In the genomic region with DNA sequence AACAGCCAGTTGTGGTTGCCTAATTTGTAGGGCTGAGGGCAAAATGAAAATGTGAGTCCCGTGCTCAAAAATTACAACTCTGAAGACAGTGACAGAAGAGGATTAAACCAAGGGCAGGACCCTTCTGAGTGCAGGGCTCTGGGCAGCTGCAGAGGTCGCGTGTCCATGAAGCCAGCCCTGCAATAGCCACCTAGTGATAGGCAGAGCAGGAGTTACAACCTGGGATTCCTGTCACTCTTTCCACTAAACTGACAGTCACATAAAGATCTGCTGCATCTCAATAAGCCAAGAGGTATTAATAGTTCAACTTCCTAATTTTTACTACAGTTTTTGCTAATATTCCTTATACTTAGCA, we compare ENCODE assay signal across 8 cellular contexts.
DNase-seq lines count a peak whose midpoint lies in the region; ATAC-seq lines count a peak whose summit lies in the region.

No MANE protein-coding gene starts in this region.

- ATAC-seq in HG03280 (IDR thresholded peaks at IDR 0.05; ENCODE audit: unreplicated experiment) = peak; percentile 11
- ATAC-seq in stimulated activated naive B cell treated with anti-CD40 and anti-IgM and Interleukin-4, amounts not matched to agents 10 μg/mL and 1 μg/mL and 100 μg/mL, for 72 hours (replicated peaks) = peak; percentile 42 to 50

- H3K27ac Mint-ChIP-seq in T-helper 2 cell treated with Interferon-gamma antibody and Interleukin-4, amounts not matched to agents 5 μg/mL and 100 μg/mL, for 36 hours = no peak overlapping the region
- H3K27ac Mint-ChIP-seq in stimulated activated naive B cell treated with anti-CD40 and anti-IgM and Interleukin-4, amounts not matched to agents 10 μg/mL and 1 μg/mL and 100 μg/mL, for 72 hours = no peak overlapping the region

- no peak for DNase-seq in T-helper 2 cell treated with Interferon-gamma antibody and Interleukin-4, amounts not matched to agents 5 μg/mL and 100 μg/mL, for 36 hours (ENCODE audit: low spot score)
- DNase-seq in T-helper 2 cell (no peak), NCI-H1436 (lab: John Stamatoyannopoulos, UW) (no peak), SK-N-DZ (ENCODE audit: low spot score) (no peak), NCI-H1694 treated with DMSO at 0.1 percent for 48 hours (lab: John Stamatoyannopoulos, UW) (no peak)
- DNase-seq in stimulated activated naive B cell treated with anti-CD40 and anti-IgM and Interleukin-4, amounts not matched to agents 10 μg/mL and 1 μg/mL and 100 μg/mL, for 72 hours = no peak

- H3K4me3 ChIP-seq in duodenal mucosa (ENCODE audit: low read depth in 1 of 2, low read length in 2 of 2) = peak overlapping the region; percentile 50 to 55

- peaks cover 7 to 30% of the 10 kb centered on the region in 2 donors for H3K4me1 ChIP-seq in duodenal mucosa (ENCODE audit: control insufficient read depth in 1 of 2, insufficient read depth in 2 of 2, low read length in 2 of 2)

- H3K36me3 Mint-ChIP-seq in T-helper 2 cell treated with Interferon-gamma antibody and Interleukin-4, amounts not matched to agents 5 μg/mL and 100 μg/mL, for 36 hours (ENCODE audit: low read depth) = no peaks in the 10 kb centered on the region
- H3K36me3 Mint-ChIP-seq in stimulated activated naive B cell treated with anti-CD40 and anti-IgM and Interleukin-4, amounts not matched to agents 10 μg/mL and 1 μg/mL and 100 μg/mL, for 72 hours = no peaks in the 10 kb centered on the region

- H3K36me3 ChIP-seq in duodenal mucosa (ENCODE audit: control insufficient read depth in 1 of 2, insufficient read depth in 2 of 2, low read length in 2 of 2) = no peaks in the 10 kb centered on the region

- peaks cover 11% of the 10 kb centered on the region for H3K4me1 Mint-ChIP-seq in T-helper 2 cell treated with Interferon-gamma antibody and Interleukin-4, amounts not matched to agents 5 μg/mL and 100 μg/mL, for 36 hours (ENCODE audit: low read depth)
- H3K4me1 Mint-ChIP-seq in stimulated activated naive B cell treated with anti-CD40 and anti-IgM and Interleukin-4, amounts not matched to agents 10 μg/mL and 1 μg/mL and 100 μg/mL, for 72 hours = peaks cover 6 to 18% of the 10 kb centered on the region in 2 donors

- H3K4me3 Mint-ChIP-seq in T-helper 2 cell treated with Interferon-gamma antibody and Interleukin-4, amounts not matched to agents 5 μg/mL and 100 μg/mL, for 36 hours = peak overlapping the region; percentile 57
- H3K4me3 Mint-ChIP-seq in stimulated activated naive B cell treated with anti-CD40 and anti-IgM and Interleukin-4, amounts not matched to agents 10 μg/mL and 1 μg/mL and 100 μg/mL, for 72 hours = peak overlapping the region; percentile 64 to 66

- H3K27me3 ChIP-seq in duodenal mucosa (ENCODE audit: control insufficient read depth in 1 of 2, insufficient read depth in 2 of 2, low read length in 2 of 2) = no peaks in the 10 kb centered on the region

- H3K27ac ChIP-seq in duodenal mucosa (ENCODE audit: low read depth, low read length) = no peak overlapping the region

- H3K9me3 ChIP-seq in duodenal mucosa (ENCODE audit: control insufficient read depth in 1 of 2, low read length in 2 of 2) = peaks cover 0 to 6% of the 10 kb centered on the region in 2 donors

- H3K9me3 Mint-ChIP-seq in T-helper 2 cell treated with Interferon-gamma antibody and Interleukin-4, amounts not matched to agents 5 μg/mL and 100 μg/mL, for 36 hours = no peaks in the 10 kb centered on the region
- H3K9me3 Mint-ChIP-seq in stimulated activated naive B cell treated with anti-CD40 and anti-IgM and Interleukin-4, amounts not matched to agents 10 μg/mL and 1 μg/mL and 100 μg/mL, for 72 hours = no peaks in the 10 kb centered on the region

- H3K9ac ChIP-seq in duodenal mucosa (ENCODE audit: low read depth in 1 of 2, low read length in 2 of 2) = no peak overlapping the region

- H3K27me3 Mint-ChIP-seq in T-helper 2 cell treated with Interferon-gamma antibody and Interleukin-4, amounts not matched to agents 5 μg/mL and 100 μg/mL, for 36 hours (ENCODE audit: low read depth) = no peaks in the 10 kb centered on the region
- no peaks in the 10 kb centered on the region for H3K27me3 Mint-ChIP-seq in stimulated activated naive B cell treated with anti-CD40 and anti-IgM and Interleukin-4, amounts not matched to agents 10 μg/mL and 1 μg/mL and 100 μg/mL, for 72 hours
